Comparison of ENCODE assay signal across 1 cellular context in genomic region chr5:177455661-177456590, GRCh38.
TF ChIP-seq lines count a peak whose summit lies in the region.

No MANE protein-coding gene starts in this region.

TF ChIP-seq in HEK293, 187 proteins besides CTCF, POLR2A, EP300 and RAD21 (continued from another document and continues in another):
- TF ChIP-seq, protein P1, sequence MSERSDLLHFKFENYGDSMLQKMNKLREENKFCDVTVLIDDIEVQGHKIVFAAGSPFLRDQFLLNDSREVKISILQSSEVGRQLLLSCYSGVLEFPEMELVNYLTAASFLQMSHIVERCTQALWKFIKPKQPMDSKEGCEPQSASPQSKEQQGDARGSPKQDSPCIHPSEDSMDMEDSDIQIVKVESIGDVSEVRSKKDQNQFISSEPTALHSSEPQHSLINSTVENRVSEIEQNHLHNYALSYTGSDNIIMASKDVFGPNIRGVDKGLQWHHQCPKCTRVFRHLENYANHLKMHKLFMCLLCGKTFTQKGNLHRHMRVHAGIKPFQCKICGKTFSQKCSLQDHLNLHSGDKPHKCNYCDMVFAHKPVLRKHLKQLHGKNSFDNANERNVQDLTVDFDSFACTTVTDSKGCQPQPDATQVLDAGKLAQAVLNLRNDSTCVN (tag by site-specific recombination; optimal IDR thresholded peaks at IDR 0.05), result peak; percentile 73
- TF ChIP-seq REPIN1 (tag by site-specific recombination; IDR thresholded peaks at IDR 0.05; ENCODE audit: low read depth) (no peak), ZNF350 (tag by site-specific recombination; IDR thresholded peaks at IDR 0.05) (no peak), OVOL3 (tag by site-specific recombination; IDR thresholded peaks at IDR 0.05) (no peak), ZNF138 (tag by site-specific recombination; IDR thresholded peaks at IDR 0.05; ENCODE audit: borderline replicate concordance) (no peak), ZNF169 (tag by site-specific recombination; IDR thresholded peaks at IDR 0.05) (no peak), ZSCAN30 (tag by site-specific recombination; IDR thresholded peaks at IDR 0.05) (0 out of 2 replicates have a peak, but pooled peaks have one; percentile 25), IKZF3 (tag by site-specific recombination; IDR thresholded peaks at IDR 0.05) (no peak), ZNF48 (tag by site-specific recombination; IDR thresholded peaks at IDR 0.05) (no peak), ZFP69B (tag by site-specific recombination; IDR thresholded peaks at IDR 0.05) (no peak; the same call in 1 of the 2 replicates), ZNF621 (tag by site-specific recombination; IDR thresholded peaks at IDR 0.05) (no peak), YY2 (tag by site-specific recombination; IDR thresholded peaks at IDR 0.05) (0 out of 2 replicates have a peak, but pooled peaks have one; percentile 28), ZNF2 (tag by site-specific recombination; IDR thresholded peaks at IDR 0.05) (no peak; the same call in 1 of the 2 replicates), ZNF174 (tag by site-specific recombination; IDR thresholded peaks at IDR 0.05) (no peak), ZNF624 (tag by site-specific recombination; IDR thresholded peaks at IDR 0.05) (no peak), ZNF140 (tag by site-specific recombination; IDR thresholded peaks at IDR 0.05) (no peak), ZNF473 (tag by site-specific recombination; IDR thresholded peaks at IDR 0.05) (no peak), ZNF549 (tag by site-specific recombination; IDR thresholded peaks at IDR 0.05) (no peak), ZFHX2 (tag by site-specific recombination; conservative IDR thresholded peaks at IDR 0.05) (peak; percentile 80), ZNF302 (tag by site-specific recombination; IDR thresholded peaks at IDR 0.05; ENCODE audit: low read depth) (no peak), ZNF514 (tag by site-specific recombination; IDR thresholded peaks at IDR 0.05) (no peak), ZNF747 (tag by site-specific recombination; IDR thresholded peaks at IDR 0.05) (no peak), ZNF391 (tag by site-specific recombination; IDR thresholded peaks at IDR 0.05; ENCODE audit: borderline replicate concordance, low read depth) (0 out of 2 replicates have a peak, but pooled peaks have one; percentile 24), HIC1 (tag by site-specific recombination; IDR thresholded peaks at IDR 0.05) (peak; percentile 27; the same call in 1 of the 2 replicates), ZNF701 (tag by site-specific recombination; IDR thresholded peaks at IDR 0.05) (no peak), SP7 (tag by site-specific recombination; IDR thresholded peaks at IDR 0.05) (peak; percentile 31), HOXC10 (CRISPR knock-in tag; IDR thresholded peaks at IDR 0.05) (no peak), ZNF791 (tag by site-specific recombination; IDR thresholded peaks at IDR 0.05) (no peak), ZNF148 (tag by site-specific recombination; IDR thresholded peaks at IDR 0.05; ENCODE audit: borderline replicate concordance) (no peak), ZNF416 (tag by site-specific recombination; IDR thresholded peaks at IDR 0.05) (no peak), ZNF792 (tag by site-specific recombination; IDR thresholded peaks at IDR 0.05) (no peak)
- TF ChIP-seq, protein P2, sequence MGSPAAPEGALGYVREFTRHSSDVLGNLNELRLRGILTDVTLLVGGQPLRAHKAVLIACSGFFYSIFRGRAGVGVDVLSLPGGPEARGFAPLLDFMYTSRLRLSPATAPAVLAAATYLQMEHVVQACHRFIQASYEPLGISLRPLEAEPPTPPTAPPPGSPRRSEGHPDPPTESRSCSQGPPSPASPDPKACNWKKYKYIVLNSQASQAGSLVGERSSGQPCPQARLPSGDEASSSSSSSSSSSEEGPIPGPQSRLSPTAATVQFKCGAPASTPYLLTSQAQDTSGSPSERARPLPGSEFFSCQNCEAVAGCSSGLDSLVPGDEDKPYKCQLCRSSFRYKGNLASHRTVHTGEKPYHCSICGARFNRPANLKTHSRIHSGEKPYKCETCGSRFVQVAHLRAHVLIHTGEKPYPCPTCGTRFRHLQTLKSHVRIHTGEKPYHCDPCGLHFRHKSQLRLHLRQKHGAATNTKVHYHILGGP (tag by site-specific recombination; IDR thresholded peaks at IDR 0.05), result no peak
- TF ChIP-seq, protein P3, sequence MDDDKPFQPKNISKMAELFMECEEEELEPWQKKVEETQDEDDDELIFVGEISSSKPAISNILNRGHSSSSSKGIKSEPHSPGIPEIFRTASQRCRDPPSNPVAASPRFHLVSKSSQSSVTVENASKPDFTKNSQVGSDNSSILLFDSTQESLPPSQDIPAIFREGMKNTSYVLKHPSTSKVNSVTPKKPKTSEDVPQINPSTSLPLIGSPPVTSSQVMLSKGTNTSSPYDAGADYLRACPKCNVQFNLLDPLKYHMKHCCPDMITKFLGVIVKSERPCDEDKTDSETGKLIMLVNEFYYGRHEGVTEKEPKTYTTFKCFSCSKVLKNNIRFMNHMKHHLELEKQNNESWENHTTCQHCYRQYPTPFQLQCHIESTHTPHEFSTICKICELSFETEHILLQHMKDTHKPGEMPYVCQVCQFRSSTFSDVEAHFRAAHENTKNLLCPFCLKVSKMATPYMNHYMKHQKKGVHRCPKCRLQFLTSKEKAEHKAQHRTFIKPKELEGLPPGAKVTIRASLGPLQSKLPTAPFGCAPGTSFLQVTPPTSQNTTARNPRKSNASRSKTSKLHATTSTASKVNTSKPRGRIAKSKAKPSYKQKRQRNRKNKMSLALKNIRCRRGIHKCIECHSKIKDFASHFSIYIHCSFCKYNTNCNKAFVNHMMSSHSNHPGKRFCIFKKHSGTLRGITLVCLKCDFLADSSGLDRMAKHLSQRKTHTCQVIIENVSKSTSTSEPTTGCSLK (tag by site-specific recombination; IDR thresholded peaks at IDR 0.05), result no peak
- TF ChIP-seq, protein P4, sequence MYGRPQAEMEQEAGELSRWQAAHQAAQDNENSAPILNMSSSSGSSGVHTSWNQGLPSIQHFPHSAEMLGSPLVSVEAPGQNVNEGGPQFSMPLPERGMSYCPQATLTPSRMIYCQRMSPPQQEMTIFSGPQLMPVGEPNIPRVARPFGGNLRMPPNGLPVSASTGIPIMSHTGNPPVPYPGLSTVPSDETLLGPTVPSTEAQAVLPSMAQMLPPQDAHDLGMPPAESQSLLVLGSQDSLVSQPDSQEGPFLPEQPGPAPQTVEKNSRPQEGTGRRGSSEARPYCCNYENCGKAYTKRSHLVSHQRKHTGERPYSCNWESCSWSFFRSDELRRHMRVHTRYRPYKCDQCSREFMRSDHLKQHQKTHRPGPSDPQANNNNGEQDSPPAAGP (tag by site-specific recombination; IDR thresholded peaks at IDR 0.05), result peak; percentile 21; the same call in 1 of the 2 replicates
- TF ChIP-seq, protein P5, sequence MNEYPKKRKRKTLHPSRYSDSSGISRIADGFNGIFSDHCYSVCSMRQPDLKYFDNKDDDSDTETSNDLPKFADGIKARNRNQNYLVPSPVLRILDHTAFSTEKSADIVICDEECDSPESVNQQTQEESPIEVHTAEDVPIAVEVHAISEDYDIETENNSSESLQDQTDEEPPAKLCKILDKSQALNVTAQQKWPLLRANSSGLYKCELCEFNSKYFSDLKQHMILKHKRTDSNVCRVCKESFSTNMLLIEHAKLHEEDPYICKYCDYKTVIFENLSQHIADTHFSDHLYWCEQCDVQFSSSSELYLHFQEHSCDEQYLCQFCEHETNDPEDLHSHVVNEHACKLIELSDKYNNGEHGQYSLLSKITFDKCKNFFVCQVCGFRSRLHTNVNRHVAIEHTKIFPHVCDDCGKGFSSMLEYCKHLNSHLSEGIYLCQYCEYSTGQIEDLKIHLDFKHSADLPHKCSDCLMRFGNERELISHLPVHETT (tag by site-specific recombination; IDR thresholded peaks at IDR 0.05), result no peak
- TF ChIP-seq, protein P6, sequence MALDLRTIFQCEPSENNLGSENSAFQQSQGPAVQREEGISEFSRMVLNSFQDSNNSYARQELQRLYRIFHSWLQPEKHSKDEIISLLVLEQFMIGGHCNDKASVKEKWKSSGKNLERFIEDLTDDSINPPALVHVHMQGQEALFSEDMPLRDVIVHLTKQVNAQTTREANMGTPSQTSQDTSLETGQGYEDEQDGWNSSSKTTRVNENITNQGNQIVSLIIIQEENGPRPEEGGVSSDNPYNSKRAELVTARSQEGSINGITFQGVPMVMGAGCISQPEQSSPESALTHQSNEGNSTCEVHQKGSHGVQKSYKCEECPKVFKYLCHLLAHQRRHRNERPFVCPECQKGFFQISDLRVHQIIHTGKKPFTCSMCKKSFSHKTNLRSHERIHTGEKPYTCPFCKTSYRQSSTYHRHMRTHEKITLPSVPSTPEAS (tag by site-specific recombination; IDR thresholded peaks at IDR 0.05), result no peak
- TF ChIP-seq, protein P7, sequence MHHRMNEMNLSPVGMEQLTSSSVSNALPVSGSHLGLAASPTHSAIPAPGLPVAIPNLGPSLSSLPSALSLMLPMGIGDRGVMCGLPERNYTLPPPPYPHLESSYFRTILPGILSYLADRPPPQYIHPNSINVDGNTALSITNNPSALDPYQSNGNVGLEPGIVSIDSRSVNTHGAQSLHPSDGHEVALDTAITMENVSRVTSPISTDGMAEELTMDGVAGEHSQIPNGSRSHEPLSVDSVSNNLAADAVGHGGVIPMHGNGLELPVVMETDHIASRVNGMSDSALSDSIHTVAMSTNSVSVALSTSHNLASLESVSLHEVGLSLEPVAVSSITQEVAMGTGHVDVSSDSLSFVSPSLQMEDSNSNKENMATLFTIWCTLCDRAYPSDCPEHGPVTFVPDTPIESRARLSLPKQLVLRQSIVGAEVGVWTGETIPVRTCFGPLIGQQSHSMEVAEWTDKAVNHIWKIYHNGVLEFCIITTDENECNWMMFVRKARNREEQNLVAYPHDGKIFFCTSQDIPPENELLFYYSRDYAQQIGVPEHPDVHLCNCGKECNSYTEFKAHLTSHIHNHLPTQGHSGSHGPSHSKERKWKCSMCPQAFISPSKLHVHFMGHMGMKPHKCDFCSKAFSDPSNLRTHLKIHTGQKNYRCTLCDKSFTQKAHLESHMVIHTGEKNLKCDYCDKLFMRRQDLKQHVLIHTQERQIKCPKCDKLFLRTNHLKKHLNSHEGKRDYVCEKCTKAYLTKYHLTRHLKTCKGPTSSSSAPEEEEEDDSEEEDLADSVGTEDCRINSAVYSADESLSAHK (tag by site-specific recombination; IDR thresholded peaks at IDR 0.05), result no peak; the same call in 1 of the 2 replicates
- TF ChIP-seq, protein P8, sequence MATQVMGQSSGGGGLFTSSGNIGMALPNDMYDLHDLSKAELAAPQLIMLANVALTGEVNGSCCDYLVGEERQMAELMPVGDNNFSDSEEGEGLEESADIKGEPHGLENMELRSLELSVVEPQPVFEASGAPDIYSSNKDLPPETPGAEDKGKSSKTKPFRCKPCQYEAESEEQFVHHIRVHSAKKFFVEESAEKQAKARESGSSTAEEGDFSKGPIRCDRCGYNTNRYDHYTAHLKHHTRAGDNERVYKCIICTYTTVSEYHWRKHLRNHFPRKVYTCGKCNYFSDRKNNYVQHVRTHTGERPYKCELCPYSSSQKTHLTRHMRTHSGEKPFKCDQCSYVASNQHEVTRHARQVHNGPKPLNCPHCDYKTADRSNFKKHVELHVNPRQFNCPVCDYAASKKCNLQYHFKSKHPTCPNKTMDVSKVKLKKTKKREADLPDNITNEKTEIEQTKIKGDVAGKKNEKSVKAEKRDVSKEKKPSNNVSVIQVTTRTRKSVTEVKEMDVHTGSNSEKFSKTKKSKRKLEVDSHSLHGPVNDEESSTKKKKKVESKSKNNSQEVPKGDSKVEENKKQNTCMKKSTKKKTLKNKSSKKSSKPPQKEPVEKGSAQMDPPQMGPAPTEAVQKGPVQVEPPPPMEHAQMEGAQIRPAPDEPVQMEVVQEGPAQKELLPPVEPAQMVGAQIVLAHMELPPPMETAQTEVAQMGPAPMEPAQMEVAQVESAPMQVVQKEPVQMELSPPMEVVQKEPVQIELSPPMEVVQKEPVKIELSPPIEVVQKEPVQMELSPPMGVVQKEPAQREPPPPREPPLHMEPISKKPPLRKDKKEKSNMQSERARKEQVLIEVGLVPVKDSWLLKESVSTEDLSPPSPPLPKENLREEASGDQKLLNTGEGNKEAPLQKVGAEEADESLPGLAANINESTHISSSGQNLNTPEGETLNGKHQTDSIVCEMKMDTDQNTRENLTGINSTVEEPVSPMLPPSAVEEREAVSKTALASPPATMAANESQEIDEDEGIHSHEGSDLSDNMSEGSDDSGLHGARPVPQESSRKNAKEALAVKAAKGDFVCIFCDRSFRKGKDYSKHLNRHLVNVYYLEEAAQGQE (tag by site-specific recombination; IDR thresholded peaks at IDR 0.05), result no peak
- TF ChIP-seq, protein P9, sequence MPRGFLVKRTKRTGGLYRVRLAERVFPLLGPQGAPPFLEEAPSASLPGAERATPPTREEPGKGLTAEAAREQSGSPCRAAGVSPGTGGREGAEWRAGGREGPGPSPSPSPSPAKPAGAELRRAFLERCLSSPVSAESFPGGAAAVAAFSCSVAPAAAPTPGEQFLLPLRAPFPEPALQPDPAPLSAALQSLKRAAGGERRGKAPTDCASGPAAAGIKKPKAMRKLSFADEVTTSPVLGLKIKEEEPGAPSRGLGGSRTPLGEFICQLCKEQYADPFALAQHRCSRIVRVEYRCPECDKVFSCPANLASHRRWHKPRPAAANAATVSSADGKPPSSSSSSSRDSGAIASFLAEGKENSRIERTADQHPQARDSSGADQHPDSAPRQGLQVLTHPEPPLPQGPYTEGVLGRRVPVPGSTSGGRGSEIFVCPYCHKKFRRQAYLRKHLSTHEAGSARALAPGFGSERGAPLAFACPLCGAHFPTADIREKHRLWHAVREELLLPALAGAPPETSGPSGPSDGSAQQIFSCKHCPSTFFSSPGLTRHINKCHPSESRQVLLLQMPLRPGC (tag by site-specific recombination; IDR thresholded peaks at IDR 0.05), result 0 out of 2 replicates have a peak, but pooled peaks have one; percentile 6
